In genomic region chr6:19153981-19154295, GRCh38 we compare ENCODE assay signal across 28 cellular contexts.
DNase-seq lines count a peak whose midpoint lies in the region; ATAC-seq and TF ChIP-seq lines count a peak whose summit lies in the region.
"Had no signal": no experiment of that assay in that cellular context is flagged by ENCODE, and none has a peak within 500 bp of the region (broad histone marks: within the 10 kb centered on the region; RNA-seq: fewer than 3 reads in every experiment).

No MANE protein-coding gene starts in this region.

- H3K9ac ChIP-seq in stomach smooth muscle (ENCODE audit: low read length in 2 of 2) = no peak overlapping the region
- H3K9ac ChIP-seq: parathyroid adenoma had no signal

- H3K27ac ChIP-seq in stomach smooth muscle (ENCODE audit: low read length) (peak overlapping the region; percentile 50), lower lobe of right lung (no peak overlapping the region)
- H3K27ac ChIP-seq: C4-2B, cardiac muscle cell, dorsolateral prefrontal cortex, parathyroid adenoma, right lobe of liver, RWPE1, upper lobe of left lung, VCaP had no signal

- DNase-seq in G401 (ENCODE audit: low spot score) (peak; percentile 8), cerebellar cortex (ENCODE audit: low spot score) (peak; percentile 5), mesothelial cell of epicardium (ENCODE audit: low spot score in 2 of 2, unreplicated experiment in 2 of 2) (no peak), lower lobe of right lung (no peak)
- DNase-seq: ACHN; activated CD4-positive, alpha-beta T cell treated with anti-CD3 and anti-CD28 coated beads for 48 hours; activated naive CD4-positive, alpha-beta T cell; activated T-cell treated with anti-CD3 and anti-CD28 coated beads, Interleukin-2, amount 50 U/mL, for 4 hours; Calu3; dorsolateral prefrontal cortex; head of caudate nucleus; IMR-90; NCI-H1105 treated with DMSO at 0.1 percent for 48 hours; NCI-H2081 treated with DMSO at 0.1 percent for 48 hours; NCI-H774; right lobe of liver; stimulated activated naive CD8-positive, alpha-beta T cell treated with anti-CD3 and anti-CD28 coated beads, Interleukin-15, amount 100 ng/mL, for 72 hours; upper lobe of left lung had no signal

- H3K4me1 ChIP-seq in stomach smooth muscle (ENCODE audit: control insufficient read depth, insufficient read depth, low read length) (peaks cover 5% of the 10 kb centered on the region), lower lobe of right lung (no peaks in the 10 kb centered on the region)
- H3K4me1 ChIP-seq: parathyroid adenoma, right lobe of liver, upper lobe of left lung had no signal

- intact Hi-C loops in lower lobe of right lung (cut with DNase I) = no loop called here

- H3K27me3 Mint-ChIP-seq in mesothelial cell of epicardium (ENCODE audit: low read depth) = peaks cover 4% of the 10 kb centered on the region
- H3K27me3 Mint-ChIP-seq: memory B cell; natural killer cell treated with Interleukin-12 subunit alpha and Interleukin-12 subunit beta and Interleukin-15 and Interleukin-18, amount 100 ng/mL, for 72 hours; stimulated activated naive CD8-positive, alpha-beta T cell treated with anti-CD3 and anti-CD28 coated beads, Interleukin-15, amount 100 ng/mL, for 72 hours had no signal

- H3K36me3 ChIP-seq in stomach smooth muscle (ENCODE audit: control insufficient read depth in 2 of 2, insufficient read depth in 2 of 2, low read length in 2 of 2) (no peaks in the 10 kb centered on the region), lower lobe of right lung (no peaks in the 10 kb centered on the region)
- H3K36me3 ChIP-seq: cardiac muscle cell, right lobe of liver, upper lobe of left lung had no signal

- no peak for ATAC-seq in lower lobe of right lung
- no peak for ATAC-seq in HG02885 (IDR thresholded peaks at IDR 0.05; ENCODE audit: poor library complexity, unreplicated experiment)
- no peak for ATAC-seq in GM18868 (IDR thresholded peaks at IDR 0.05; ENCODE audit: unreplicated experiment)
- ATAC-seq: activated T-cell treated with anti-CD3 and anti-CD28 coated beads, Interleukin-2, amount 50 U/mL, for 4 hours; natural killer cell treated with Interleukin-12 subunit alpha and Interleukin-12 subunit beta and Interleukin-15 and Interleukin-18, amount 100 ng/mL, for 72 hours; right lobe of liver; stimulated activated naive CD8-positive, alpha-beta T cell treated with anti-CD3 and anti-CD28 coated beads, Interleukin-15, amount 100 ng/mL, for 72 hours had no signal

- H3K9me3 Mint-ChIP-seq in mesothelial cell of epicardium = peaks cover 4% of the 10 kb centered on the region

- H3K9me3 ChIP-seq in stomach smooth muscle (ENCODE audit: control insufficient read depth in 2 of 2, low read length in 2 of 2) (no peaks in the 10 kb centered on the region), lower lobe of right lung (no peaks in the 10 kb centered on the region)
- H3K9me3 ChIP-seq: right lobe of liver, upper lobe of left lung had no signal

- TF ChIP-seq CTCF in mesothelial cell of epicardium (IDR thresholded peaks at IDR 0.05; ENCODE audit: unreplicated experiment) (no peak), lower lobe of right lung (IDR thresholded peaks at IDR 0.05) (no peak)

- H3K4me3 Mint-ChIP-seq in mesothelial cell of epicardium = no peak overlapping the region
- H3K4me3 Mint-ChIP-seq: activated T-cell treated with anti-CD3 and anti-CD28 coated beads, Interleukin-2, amount 50 U/mL, for 4 hours; memory B cell; natural killer cell treated with Interleukin-12 subunit alpha and Interleukin-12 subunit beta and Interleukin-15 and Interleukin-18, amount 100 ng/mL, for 72 hours; stimulated activated naive CD8-positive, alpha-beta T cell treated with anti-CD3 and anti-CD28 coated beads, Interleukin-15, amount 100 ng/mL, for 72 hours had no signal

- H3K27ac Mint-ChIP-seq in mesothelial cell of epicardium = peak overlapping the region; percentile 71
- H3K27ac Mint-ChIP-seq: memory B cell; natural killer cell treated with Interleukin-12 subunit alpha and Interleukin-12 subunit beta and Interleukin-15 and Interleukin-18, amount 100 ng/mL, for 72 hours; stimulated activated naive CD8-positive, alpha-beta T cell treated with anti-CD3 and anti-CD28 coated beads, Interleukin-15, amount 100 ng/mL, for 72 hours had no signal

- peaks cover 3% of the 10 kb centered on the region for H3K4me1 Mint-ChIP-seq in mesothelial cell of epicardium
- H3K4me1 Mint-ChIP-seq: memory B cell; stimulated activated naive CD8-positive, alpha-beta T cell treated with anti-CD3 and anti-CD28 coated beads, Interleukin-15, amount 100 ng/mL, for 72 hours had no signal

- H3K4me3 ChIP-seq in stomach smooth muscle (ENCODE audit: low read length in 2 of 2) (no peak overlapping the region), lower lobe of right lung (no peak overlapping the region)
- H3K4me3 ChIP-seq: cardiac muscle cell, dorsolateral prefrontal cortex, right lobe of liver, upper lobe of left lung had no signal

- no peaks in the 10 kb centered on the region for H3K36me3 Mint-ChIP-seq in mesothelial cell of epicardium
- H3K36me3 Mint-ChIP-seq: memory B cell; natural killer cell treated with Interleukin-12 subunit alpha and Interleukin-12 subunit beta and Interleukin-15 and Interleukin-18, amount 100 ng/mL, for 72 hours had no signal

- H3K27me3 ChIP-seq in stomach smooth muscle (ENCODE audit: control insufficient read depth in 1 of 2, insufficient read depth in 2 of 2, low read length in 2 of 2) (no peaks in the 10 kb centered on the region), lower lobe of right lung (ENCODE audit: low read depth) (no peaks in the 10 kb centered on the region)
- H3K27me3 ChIP-seq: cardiac muscle cell, dorsolateral prefrontal cortex, right lobe of liver, upper lobe of left lung had no signal

- in situ Hi-C loops in G401 (cut with HindIII; ENCODE audit: low sequenced_read_pairs) = no loop called here

Comparison
In these comparisons a context has a peak if more than half of its experiments do, and no peak if none do; other contexts are left out.
1. DNase-seq: peak in G401 (single experiment) and cerebellar cortex (single experiment); none in mesothelial cell of epicardium (0 of 2) and lower lobe of right lung (single experiment).